27 cellular contexts compared by ENCODE assay signal in the genomic region with DNA sequence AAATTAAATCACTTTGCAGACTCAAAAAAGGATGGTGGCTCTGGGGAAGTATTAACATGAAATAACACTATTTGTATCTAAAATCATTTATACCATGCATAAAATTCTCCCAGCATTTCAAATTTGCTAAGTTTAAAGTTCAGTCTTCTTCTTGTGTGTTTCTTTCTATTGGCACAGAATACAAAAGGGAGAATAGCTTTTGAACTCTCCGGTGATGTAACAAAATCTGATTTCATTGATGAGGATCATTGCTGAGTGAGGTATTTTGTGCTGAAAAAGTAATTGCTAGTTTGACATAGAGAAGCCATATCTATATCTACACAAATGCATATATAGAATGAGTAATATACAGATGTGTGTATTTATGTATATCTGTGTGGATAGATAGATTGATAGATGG.
"Had no signal": no experiment of that assay in that cellular context is flagged by ENCODE, and none has a peak within 500 bp of the region (broad histone marks: within the 10 kb centered on the region; RNA-seq: fewer than 3 reads in every experiment).

No MANE protein-coding gene starts in this region.

- H3K36me3 ChIP-seq: colonic mucosa, esophagus squamous epithelium, gastrocnemius medialis, heart right ventricle, left ventricle myocardium inferior, lower lobe of right lung had no signal

- H3K27ac Mint-ChIP-seq: dendritic cell treated with granulocyte-macrophage colony-stimulating factor and Interleukin-4, amounts not matched to agents 40 ng/mL and 50 ng/mL, for 4 days; effector memory CD8-positive, alpha-beta T cell; endodermal cell; mesothelial cell of epicardium; naive B cell had no signal

- H3K9me3 Mint-ChIP-seq: dendritic cell treated with granulocyte-macrophage colony-stimulating factor and Interleukin-4, amounts not matched to agents 40 ng/mL and 50 ng/mL, for 4 days; effector memory CD8-positive, alpha-beta T cell; endodermal cell; mesothelial cell of epicardium; naive B cell had no signal

- H3K27me3 ChIP-seq: colonic mucosa, esophagus squamous epithelium, gastrocnemius medialis, heart right ventricle had no signal

- H3K4me3 ChIP-seq: colonic mucosa, esophagus squamous epithelium, gastrocnemius medialis, heart right ventricle, left ventricle myocardium inferior, lower lobe of right lung, mucosa of descending colon had no signal

- ATAC-seq: effector memory CD8-positive, alpha-beta T cell; esophagus mucosa; gastrocnemius medialis; heart right ventricle; lower lobe of right lung; mucosa of descending colon had no signal

- H3K4me3 Mint-ChIP-seq: dendritic cell treated with granulocyte-macrophage colony-stimulating factor and Interleukin-4, amounts not matched to agents 40 ng/mL and 50 ng/mL, for 4 days; effector memory CD8-positive, alpha-beta T cell; endodermal cell; mesothelial cell of epicardium; naive B cell had no signal

- FAIRE-seq: endometrium, islet of Langerhans, keratinocyte had no signal

- H3K36me3 Mint-ChIP-seq: mesothelial cell of epicardium, naive B cell had no signal

- H3K27ac ChIP-seq: colonic mucosa, epithelial cell of prostate, esophagus squamous epithelium, gastrocnemius medialis, lower lobe of right lung had no signal

- H3K9me3 ChIP-seq: colonic mucosa, esophagus squamous epithelium, gastrocnemius medialis, heart right ventricle, left ventricle myocardium inferior, lower lobe of right lung, mucosa of descending colon had no signal

- DNase-seq: colonic mucosa; cortex of kidney; effector CD8-positive, alpha-beta T cell; effector memory CD8-positive, alpha-beta T cell; endodermal cell; erythroblast; esophagus squamous epithelium; foreskin fibroblast; foreskin melanocyte; gastrocnemius medialis; glutamatergic neuron; head of caudate nucleus; heart right ventricle; hippocampal formation; left cardiac atrium; left ventricle myocardium inferior; lower lobe of right lung; mesenchymal stem cell; mucosa of descending colon; naive B cell had no signal
